ENCODE assay signal across 4 cellular contexts in genomic region chrX:151698485-151698884, GRCh38. TPM values are rescaled to one million over a fixed set of nuclear protein-coding genes. Genes with fewer than 3 reads are reported as not detected.
"Had no signal": no experiment of that assay in that cellular context is flagged by ENCODE, and none has a peak within 500 bp of the region (broad histone marks: within the 10 kb centered on the region; RNA-seq: fewer than 3 reads in every experiment).

No MANE protein-coding gene starts in this region.

- ATAC-seq: GM12878 had no signal

- H3K4me3 ChIP-seq: GM12878 had no signal

- DNase-seq: GDM1, GF-D8 had no signal

RNA-seq across cellular contexts. Expression of gene PRRG3, which starts 3.2 kb away (rescaled TPM):
- total RNA-seq: G401, GM12878 had no signal

RNA-seq across cellular contexts. Expression of gene FATE1, which starts 17.4 kb away (rescaled TPM):
- total RNA-seq: G401, GM12878 had no signal

RNA-seq across cellular contexts. Expression of gene CNGA2, which starts 36.1 kb away (rescaled TPM):
- total RNA-seq: G401, GM12878 had no signal
- polyA plus RNA-seq: GM12878 had no signal
